16 cellular contexts compared by ENCODE assay signal in genomic region chr22:40190501-40190900, GRCh38. TPM values are rescaled to one million over a fixed set of nuclear protein-coding genes. Genes with fewer than 3 reads are reported as not detected.
DNase-seq lines count a peak whose midpoint lies in the region; ATAC-seq, FAIRE-seq and TF ChIP-seq lines count a peak whose summit lies in the region.
"Had no signal": no experiment of that assay in that cellular context is flagged by ENCODE, and none has a peak within 500 bp of the region (broad histone marks: within the 10 kb centered on the region; RNA-seq: fewer than 3 reads in every experiment).

No MANE protein-coding gene starts in this region.

- no peaks in the 10 kb centered on the region for H3K9me3 ChIP-seq in astrocyte (ENCODE audit: insufficient read depth, low read depth, low read length)
- no peaks in the 10 kb centered on the region for H3K9me3 ChIP-seq in testis
- H3K9me3 ChIP-seq: gastroesophageal sphincter, Peyer's patch had no signal

- no peak for TF ChIP-seq CTCF in astrocyte (IDR thresholded peaks at IDR 0.05; ENCODE audit: insufficient read depth, low read depth, low read length)
- no peak for TF ChIP-seq CTCF in testis (IDR thresholded peaks at IDR 0.05)

- no peak for TF ChIP-seq POLR2A in testis (IDR thresholded peaks at IDR 0.05)

- H3K4me3 Mint-ChIP-seq in activated naive CD4-positive, alpha-beta T cell treated with anti-CD3 and anti-CD28 coated beads, Interleukin-2, amount 50 U/mL, for 24 hours = no peak overlapping the region
- H3K4me3 Mint-ChIP-seq in astrocyte (ENCODE audit: unreplicated experiment) (peak overlapping the region; percentile 21), memory B cell (no peak overlapping the region)
- H3K4me3 Mint-ChIP-seq: activated T-helper 1 cell treated with anti-CD3 and anti-CD28 coated beads, Interleukin-12 subunit alpha, Interleukin-12 subunit beta, Interleukin-2, Interleukin-4 antibody, amounts not matched to agents 30 ng/mL and 10 ng/mL and 1 ng/mL, durations not matched to agents 14 hours and 24 hours and 36 hours; stimulated activated naive CD8-positive, alpha-beta T cell treated with anti-CD3 and anti-CD28 coated beads, Interleukin-15, amount 100 ng/mL, for 72 hours had no signal

- intact Hi-C loops in testis (cut with DNase I; ENCODE audit: low total_unique reads) = no loop called here

- no peak overlapping the region for H3K9ac ChIP-seq in astrocyte (ENCODE audit: low read length)

- DNase-seq in activated naive CD4-positive, alpha-beta T cell treated with Interleukin-2 at 50 U/mL for 16 hours = no peak
- DNase-seq in astrocyte (ENCODE audit: low read depth) (no peak), memory B cell (ENCODE audit: low spot score in 2 of 2) (no peak), testis (peak; percentile 75), activated gamma-delta T cell (lab: John Stamatoyannopoulos, UW) (no peak)
- DNase-seq: brain microvascular endothelial cell; NCI-H1930; NCI-H524 treated with DMSO at 0.1 percent for 48 hours; stimulated activated naive CD8-positive, alpha-beta T cell treated with anti-CD3 and anti-CD28 coated beads, Interleukin-15, amount 100 ng/mL, for 72 hours had no signal

- peak overlapping the region; percentile 90 for H3K27ac Mint-ChIP-seq in activated naive CD4-positive, alpha-beta T cell treated with anti-CD3 and anti-CD28 coated beads, Interleukin-2, amount 50 U/mL, for 24 hours
- H3K27ac Mint-ChIP-seq in astrocyte (ENCODE audit: unreplicated experiment) = no peak overlapping the region
- peak overlapping the region; percentile 65 for H3K27ac Mint-ChIP-seq in memory B cell
- H3K27ac Mint-ChIP-seq: activated T-helper 1 cell treated with anti-CD3 and anti-CD28 coated beads, Interleukin-12 subunit alpha, Interleukin-12 subunit beta, Interleukin-2, Interleukin-4 antibody, amounts not matched to agents 30 ng/mL and 10 ng/mL and 1 ng/mL, durations not matched to agents 14 hours and 24 hours and 36 hours had no signal

- ATAC-seq in memory B cell (ENCODE audit: low read depth) (no peak), HG03520 (IDR thresholded peaks at IDR 0.05; ENCODE audit: unreplicated experiment) (no peak), GM19035 (IDR thresholded peaks at IDR 0.05; ENCODE audit: unreplicated experiment) (no peak)
- ATAC-seq: gastroesophageal sphincter; stimulated activated naive CD8-positive, alpha-beta T cell treated with anti-CD3 and anti-CD28 coated beads, Interleukin-15, amount 100 ng/mL, for 72 hours had no signal

- no peak overlapping the region for H3K4me3 ChIP-seq in astrocyte (ENCODE audit: insufficient read depth, low read depth, low read length)
- H3K4me3 ChIP-seq in testis = no peak overlapping the region
- H3K4me3 ChIP-seq: gastroesophageal sphincter, Peyer's patch had no signal

- peaks cover 95% of the 10 kb centered on the region for H3K79me2 ChIP-seq in astrocyte (ENCODE audit: insufficient read depth, low read length)

- H3K27me3 ChIP-seq in astrocyte (ENCODE audit: insufficient read depth, low read length) (no peaks in the 10 kb centered on the region), testis (no peaks in the 10 kb centered on the region)
- H3K27me3 ChIP-seq: brain microvascular endothelial cell, gastroesophageal sphincter, Peyer's patch had no signal

- 37 to 63% methylated on average over 2 of the region's 2 CpGs for WGBS in testis, 2 donors

- peaks cover 91% of the 10 kb centered on the region for H4K20me1 ChIP-seq in astrocyte (ENCODE audit: insufficient read depth, low read length)

- no peaks in the 10 kb centered on the region for H3K36me3 ChIP-seq in astrocyte (ENCODE audit: insufficient read depth, low read length)
- H3K36me3 ChIP-seq in testis (ENCODE audit: low read depth, missing control alignments) = no peaks in the 10 kb centered on the region
- H3K36me3 ChIP-seq: brain microvascular endothelial cell, gastroesophageal sphincter, Peyer's patch had no signal

- no peak overlapping the region for H3K27ac ChIP-seq in astrocyte (ENCODE audit: low read depth, low read length)
- H3K27ac ChIP-seq in testis = peak overlapping the region in 1 of 2 donors; percentile 10
- H3K27ac ChIP-seq: brain microvascular endothelial cell had no signal

- H3K4me1 ChIP-seq in astrocyte (ENCODE audit: insufficient read depth, low read length) = peaks cover 3% of the 10 kb centered on the region
- peaks cover 39% of the 10 kb centered on the region for H3K4me1 ChIP-seq in testis

- no peak overlapping the region for H3K4me2 ChIP-seq in astrocyte (ENCODE audit: low read length)

- H3K36me3 Mint-ChIP-seq in activated naive CD4-positive, alpha-beta T cell treated with anti-CD3 and anti-CD28 coated beads, Interleukin-2, amount 50 U/mL, for 24 hours = peaks cover 3% of the 10 kb centered on the region
- H3K36me3 Mint-ChIP-seq in astrocyte (ENCODE audit: low read depth, unreplicated experiment) (peaks cover 13% of the 10 kb centered on the region), memory B cell (peaks cover 15% of the 10 kb centered on the region)

- H2AFZ ChIP-seq in astrocyte (ENCODE audit: low read depth, low read length) = no peak overlapping the region

- no peaks in the 10 kb centered on the region for H3K27me3 Mint-ChIP-seq in activated naive CD4-positive, alpha-beta T cell treated with anti-CD3 and anti-CD28 coated beads, Interleukin-2, amount 50 U/mL, for 24 hours
- H3K27me3 Mint-ChIP-seq in astrocyte (ENCODE audit: low read depth, unreplicated experiment) (no peaks in the 10 kb centered on the region), memory B cell (no peaks in the 10 kb centered on the region)
- H3K27me3 Mint-ChIP-seq: stimulated activated naive CD8-positive, alpha-beta T cell treated with anti-CD3 and anti-CD28 coated beads, Interleukin-15, amount 100 ng/mL, for 72 hours had no signal

- peaks cover 86% of the 10 kb centered on the region for H3K4me1 Mint-ChIP-seq in activated naive CD4-positive, alpha-beta T cell treated with anti-CD3 and anti-CD28 coated beads, Interleukin-2, amount 50 U/mL, for 24 hours
- H3K4me1 Mint-ChIP-seq in astrocyte (ENCODE audit: low read depth, unreplicated experiment) = peaks cover 35% of the 10 kb centered on the region
- peaks cover 45% of the 10 kb centered on the region for H3K4me1 Mint-ChIP-seq in memory B cell

- no peak for FAIRE-seq in astrocyte (lab: Jason Lieb, UNC)
- FAIRE-seq: islet of Langerhans had no signal

- no peaks in the 10 kb centered on the region for H3K9me3 Mint-ChIP-seq in activated naive CD4-positive, alpha-beta T cell treated with anti-CD3 and anti-CD28 coated beads, Interleukin-2, amount 50 U/mL, for 24 hours
- H3K9me3 Mint-ChIP-seq in astrocyte (ENCODE audit: unreplicated experiment) = peaks cover 2% of the 10 kb centered on the region
- no peaks in the 10 kb centered on the region for H3K9me3 Mint-ChIP-seq in memory B cell
- H3K9me3 Mint-ChIP-seq: activated T-helper 1 cell treated with anti-CD3 and anti-CD28 coated beads, Interleukin-12 subunit alpha, Interleukin-12 subunit beta, Interleukin-2, Interleukin-4 antibody, amounts not matched to agents 30 ng/mL and 10 ng/mL and 1 ng/mL, durations not matched to agents 14 hours and 24 hours and 36 hours; stimulated activated naive CD8-positive, alpha-beta T cell treated with anti-CD3 and anti-CD28 coated beads, Interleukin-15, amount 100 ng/mL, for 72 hours had no signal

RNA-seq across cellular contexts. Expression of gene TNRC6B, which starts 12.8 kb away (rescaled TPM):
- total RNA-seq in astrocyte = 45.2 and 51.2 TPM in 2 replicates
- total RNA-seq in testis = 100 to 1,000 TPM in 1 of 2 donors, 10 to 100 TPM in 1; 79.7 to 122 TPM
- polyA plus RNA-seq in testis (ENCODE audit: insufficient read depth, low read depth, low replicate concordance) = 49.2 TPM
